Comparison of ENCODE assay signal across 13 cellular contexts in the genomic region with DNA sequence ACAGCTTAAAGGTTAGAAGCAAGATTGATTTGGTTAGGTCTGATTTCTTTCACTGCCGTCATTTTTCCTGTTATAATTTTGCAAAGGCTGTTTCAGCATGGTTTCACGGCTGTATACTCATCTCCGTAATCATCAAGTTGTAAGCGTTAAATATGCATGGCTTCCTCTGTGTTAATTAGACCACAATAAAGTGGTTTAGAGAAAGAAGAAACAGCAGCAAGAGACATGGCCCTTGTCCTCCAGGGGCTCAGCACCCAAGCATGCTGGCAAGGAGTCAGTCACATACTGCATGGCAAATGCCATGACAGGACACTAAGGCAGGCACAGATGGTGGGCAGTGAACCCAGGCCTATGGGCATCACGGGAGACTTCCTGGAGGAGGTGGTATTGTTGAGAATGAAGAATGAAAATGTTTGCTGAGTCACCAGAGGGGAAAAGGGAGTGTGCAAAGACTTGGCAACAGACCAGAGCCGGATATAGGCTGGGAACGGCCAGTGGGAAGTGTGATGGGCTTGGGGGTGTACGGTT.
DNase-seq lines count a peak whose midpoint lies in the region; ATAC-seq and TF ChIP-seq lines count a peak whose summit lies in the region.
"Had no signal": no experiment of that assay in that cellular context is flagged by ENCODE, and none has a peak within 500 bp of the region (broad histone marks: within the 10 kb centered on the region; RNA-seq: fewer than 3 reads in every experiment).

No MANE protein-coding gene starts in this region.

- H3K27me3 ChIP-seq in right atrium auricular region (no peaks in the 10 kb centered on the region), SJSA1 (replicated peaks) (no peaks in the 10 kb centered on the region), stomach (no peaks in the 10 kb centered on the region)

- H3K4me3 Mint-ChIP-seq in chondrocyte (ENCODE audit: unreplicated experiment) = no peak overlapping the region

- no peak for TF ChIP-seq CTCF in right atrium auricular region (IDR thresholded peaks at IDR 0.05)
- TF ChIP-seq CTCF in chondrocyte (IDR thresholded peaks at IDR 0.05) = no peak
- no peak for TF ChIP-seq CTCF in stomach (IDR thresholded peaks at IDR 0.05)

- TF ChIP-seq EP300 in stomach (IDR thresholded peaks at IDR 0.05) = no peak

- H3K27ac ChIP-seq in right atrium auricular region (no peak overlapping the region), SJSA1 (peak overlapping the region; percentile 37; the same call in 1 of the 2 replicates), stomach (peak overlapping the region in 4 of 5 donors; percentile 2 to 49 (median 26))
- H3K27ac ChIP-seq: C4-2B, psoas muscle had no signal

- no peak overlapping the region for H3K4me3 ChIP-seq in right atrium auricular region
- H3K4me3 ChIP-seq in SJSA1 = no peak overlapping the region
- no peak overlapping the region for H3K4me3 ChIP-seq in stomach
- H3K4me3 ChIP-seq: psoas muscle had no signal

- H3K27me3 Mint-ChIP-seq in chondrocyte (ENCODE audit: low read depth) = no peaks in the 10 kb centered on the region

- H3K4me1 Mint-ChIP-seq in chondrocyte (ENCODE audit: low read depth) = no peaks in the 10 kb centered on the region

- H3K9me3 ChIP-seq in right atrium auricular region = no peaks in the 10 kb centered on the region
- no peaks in the 10 kb centered on the region for H3K9me3 ChIP-seq in SJSA1 (replicated peaks)
- H3K9me3 ChIP-seq in stomach = no peaks in the 10 kb centered on the region
- H3K9me3 ChIP-seq: psoas muscle had no signal

- no peak for TF ChIP-seq POLR2A in stomach (IDR thresholded peaks at IDR 0.05)

- DNase-seq in Right ventricle myocardium superior (peak; percentile 17), right atrium auricular region (ENCODE audit: low spot score) (no peak), SJSA1 (ENCODE audit: low read depth in 1 of 2, low spot score in 2 of 2) (no peak), chondrocyte (ENCODE audit: low spot score) (peak; percentile 27), stomach (no peak), AML-193 (lab: John Stamatoyannopoulos, UW) (no peak), T-helper 9 cell (no peak)
- DNase-seq: central memory CD4-positive, alpha-beta T cell; psoas muscle; RPMI8226; stimulated activated CD4-positive, alpha-beta T cell treated with anti-CD3 and anti-CD28 coated beads, Interleukin-1b, Interleukin-23, amount 100 ng/mL, for 48 hours had no signal

- WGBS in stomach, 5 donors = 58 to 73% (median 65%) methylated on average over 8 of the region's 8 CpGs

- H3K27ac Mint-ChIP-seq in chondrocyte (ENCODE audit: unreplicated experiment) = no peak overlapping the region

- intact Hi-C loops in Right ventricle myocardium superior (cut with DNase I) = no loop called here
- intact Hi-C loops in stomach (cut with DNase I; ENCODE audit: low total_unique reads) = no loop called here

- H3K36me3 Mint-ChIP-seq in chondrocyte (ENCODE audit: low read depth) = no peaks in the 10 kb centered on the region

- H3K9me3 Mint-ChIP-seq in chondrocyte (ENCODE audit: low read depth) = no peaks in the 10 kb centered on the region

- H3K36me3 ChIP-seq in right atrium auricular region = no peaks in the 10 kb centered on the region
- H3K36me3 ChIP-seq in SJSA1 = no peaks in the 10 kb centered on the region
- H3K36me3 ChIP-seq in stomach = no peaks in the 10 kb centered on the region

- no peak for ATAC-seq in Right ventricle myocardium superior (ENCODE audit: poor library complexity)
- ATAC-seq in HG03025 (IDR thresholded peaks at IDR 0.05; ENCODE audit: low FRiP score, unreplicated experiment) = no peak
- ATAC-seq: psoas muscle had no signal

- peaks cover 0 to 8% of the 10 kb centered on the region in 2 donors for H3K4me1 ChIP-seq in right atrium auricular region
- peaks cover 48% of the 10 kb centered on the region for H3K4me1 ChIP-seq in SJSA1 (replicated peaks)
- peaks cover 0 to 38% (median 27%) of the 10 kb centered on the region in 4 donors for H3K4me1 ChIP-seq in stomach
- H3K4me1 ChIP-seq: psoas muscle had no signal

Comparison
In these comparisons a context has a peak if more than half of its experiments do, and no peak if none do; other contexts are left out.
1. DNase-seq: peak in Right ventricle myocardium superior (single experiment) and chondrocyte (single experiment); none in right atrium auricular region (single experiment), SJSA1 (0 of 2), stomach (single experiment), AML-193 (0 of 2) and T-helper 9 cell (single experiment).
2. H3K27ac ChIP-seq: peak in SJSA1 (single experiment) and stomach (4 of 5); none in right atrium auricular region (0 of 2).